In the genomic region with DNA sequence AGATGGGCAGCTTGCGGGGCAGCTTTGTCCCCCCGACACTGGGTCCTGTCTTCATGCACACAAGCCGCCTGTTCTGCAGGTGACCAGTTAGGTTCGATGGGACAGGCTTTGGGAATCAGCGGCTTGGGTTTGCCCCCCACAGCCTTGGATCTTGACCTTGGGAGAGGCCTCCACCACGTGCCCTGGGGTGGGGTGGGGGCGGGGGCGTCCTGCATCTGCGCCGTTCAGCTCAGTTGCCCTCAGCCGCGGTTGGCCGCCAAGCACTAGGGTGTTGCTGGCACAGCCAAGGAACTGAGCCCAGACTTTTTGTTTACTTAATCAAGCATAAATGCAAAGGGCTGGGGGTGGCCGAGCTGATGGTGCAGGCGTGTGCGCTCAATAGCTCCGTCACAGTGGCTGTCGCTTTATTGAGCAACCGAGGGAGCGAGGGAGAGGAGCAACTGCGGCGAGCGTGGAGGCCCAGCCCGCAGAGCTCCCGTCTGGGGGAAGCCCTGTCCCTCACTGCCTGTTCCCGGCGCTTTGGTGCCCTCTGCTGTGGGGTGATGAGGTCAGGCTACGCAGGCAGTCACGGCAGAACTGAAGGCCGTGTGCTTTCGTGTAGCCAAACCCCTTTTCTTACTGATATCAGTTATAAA, we compare ENCODE assay signal across 8 cellular contexts. TPM values are rescaled to one million over a fixed set of nuclear protein-coding genes. Genes with fewer than 3 reads are reported as not detected.
DNase-seq lines count a peak whose midpoint lies in the region; ATAC-seq, FAIRE-seq and TF ChIP-seq lines count a peak whose summit lies in the region.

No MANE protein-coding gene starts in this region.

- H3K27ac Mint-ChIP-seq in activated naive CD4-positive, alpha-beta T cell treated with anti-CD3 and anti-CD28 coated beads, Interleukin-2, amount 50 U/mL, for 24 hours: peak overlapping the region; percentile 41

- no peaks in the 10 kb centered on the region for H3K36me3 ChIP-seq in SU-DHL-6 (ENCODE audit: low read length)
- no peaks in the 10 kb centered on the region for H3K36me3 ChIP-seq in psoas muscle (ENCODE audit: insufficient read depth in 1 of 2, low read depth in 1 of 2)

- peak overlapping the region; percentile 44 for H3K4me3 ChIP-seq in NB4 (ENCODE audit: low read depth, low read length)
- H3K4me3 ChIP-seq in SU-DHL-6 (ENCODE audit: insufficient read depth, low read length, poor library complexity, severe bottlenecking): peak overlapping the region; percentile 7
- peak overlapping the region; percentile 37 for H3K4me3 ChIP-seq in psoas muscle

- peaks cover 11% of the 10 kb centered on the region for H3K4me1 ChIP-seq in psoas muscle

- H3K4me3 Mint-ChIP-seq in activated naive CD4-positive, alpha-beta T cell treated with anti-CD3 and anti-CD28 coated beads, Interleukin-2, amount 50 U/mL, for 24 hours: peak overlapping the region; percentile 78

- no peaks in the 10 kb centered on the region for H3F3A ChIP-seq in SU-DHL-6 (ENCODE audit: insufficient read depth)

- peaks cover 1% of the 10 kb centered on the region for H3K36me3 Mint-ChIP-seq in activated naive CD4-positive, alpha-beta T cell treated with anti-CD3 and anti-CD28 coated beads, Interleukin-2, amount 50 U/mL, for 24 hours

- H3K27ac ChIP-seq in SU-DHL-6 (ENCODE audit: low read depth, low read length) (peak overlapping the region; percentile 77), psoas muscle (no peak overlapping the region)

- no peak for FAIRE-seq in urothelium cell line (lab: Jason Lieb, UNC)

- H3K9me2 ChIP-seq in SU-DHL-6 (replicated peaks; ENCODE audit: insufficient read depth, low read length): no peaks in the 10 kb centered on the region

- H3K79me2 ChIP-seq in SU-DHL-6 (ENCODE audit: insufficient read depth, low read length): no peaks in the 10 kb centered on the region

- no peaks in the 10 kb centered on the region for H4K20me1 ChIP-seq in SU-DHL-6 (ENCODE audit: low read depth, low read length)

- TF ChIP-seq POLR2A in NB4 (IDR thresholded peaks at IDR 0.05; ENCODE audit: extremely low read depth, insufficient read length): no peak

- H3K27me3 Mint-ChIP-seq in activated naive CD4-positive, alpha-beta T cell treated with anti-CD3 and anti-CD28 coated beads, Interleukin-2, amount 50 U/mL, for 24 hours: no peaks in the 10 kb centered on the region

- H3K9me3 Mint-ChIP-seq in activated naive CD4-positive, alpha-beta T cell treated with anti-CD3 and anti-CD28 coated beads, Interleukin-2, amount 50 U/mL, for 24 hours: peaks cover 1% of the 10 kb centered on the region

- intact Hi-C loops in head of caudate nucleus (cut with DNase I) (loop anchor here (10.0 kb wide), 2 partner anchors 241 to 321 kb away; a partner anchor contains a TSS), psoas muscle (cut with DNase I) (loop anchor here (2.0 to 5.0 kb wide), 5 partner anchors 47 to 319 kb away; a partner anchor contains a TSS)

- peak overlapping the region; percentile 71 for H2AFZ ChIP-seq in SU-DHL-6 (ENCODE audit: low read depth, low read length, severe bottlenecking)

- H3K9me3 ChIP-seq in SU-DHL-6 (ENCODE audit: insufficient read depth, low read length): no peaks in the 10 kb centered on the region
- no peaks in the 10 kb centered on the region for H3K9me3 ChIP-seq in psoas muscle

- ATAC-seq in psoas muscle (peak; percentile 89 to 98 (median 96)), GM18909 (IDR thresholded peaks at IDR 0.05; ENCODE audit: poor library complexity, unreplicated experiment) (no peak)

- DNase-seq in GM04503 (ENCODE audit: low read depth) (peak; percentile 42), NB4 (ENCODE audit: low read depth) (peak; percentile 98), head of caudate nucleus (peak; percentile 61 to 94 (median 86)), psoas muscle (peak; percentile 85 to 92), urothelium cell line (ENCODE audit: low spot score) (peak; percentile 93)

- H3K9ac ChIP-seq in SU-DHL-6 (ENCODE audit: low read length): peak overlapping the region; percentile 47

- 10 to 13% (median 11%) methylated on average over 28 to 31 of the region's 31 CpGs for WGBS in psoas muscle, 3 donors

- peak; percentile 83 for TF ChIP-seq CTCF in NB4 (IDR thresholded peaks at IDR 0.05; ENCODE audit: low read depth, low read length)
- peak; percentile 40 for TF ChIP-seq CTCF in SU-DHL-6 (IDR thresholded peaks at IDR 0.05; ENCODE audit: insufficient read depth, low read length, poor library complexity, severe bottlenecking)
- TF ChIP-seq CTCF in psoas muscle (IDR thresholded peaks at IDR 0.05): peak; percentile 65

- peaks cover 3% of the 10 kb centered on the region; the same call in 1 of the 2 replicates for H3K27me3 ChIP-seq in SU-DHL-6 (ENCODE audit: low read length)
- peaks cover 0 to 50% (median 4%) of the 10 kb centered on the region in 3 donors for H3K27me3 ChIP-seq in psoas muscle (ENCODE audit: insufficient read depth in 3 of 3, low read length in 2 of 3)

- peaks cover 20% of the 10 kb centered on the region for H3K4me1 Mint-ChIP-seq in activated naive CD4-positive, alpha-beta T cell treated with anti-CD3 and anti-CD28 coated beads, Interleukin-2, amount 50 U/mL, for 24 hours

- H3K4me2 ChIP-seq in SU-DHL-6 (ENCODE audit: low read depth, low read length, poor library complexity, severe bottlenecking): peak overlapping the region; percentile 47

RNA-seq across cellular contexts. Expression of a gene that starts 33.9 kb away (rescaled TPM):
- under 1 TPM in 2 of 4 donors, not detected in 2; 0.06 to 0.13 TPM for total RNA-seq in psoas muscle
- under 1 TPM; 0.03 to 0.04 (median 0.04) TPM for polyA plus RNA-seq in psoas muscle

Comparison
In these comparisons a context has a peak if more than half of its experiments do, and no peak if none do; other contexts are left out.
1. DNase-seq: peak in every context shown above with its lines; median percentile 98 in NB4; 93 in urothelium cell line; 88 in psoas muscle; 86 in head of caudate nucleus; 42 in GM04503.